9 cellular contexts compared by ENCODE assay signal in the genomic region with DNA sequence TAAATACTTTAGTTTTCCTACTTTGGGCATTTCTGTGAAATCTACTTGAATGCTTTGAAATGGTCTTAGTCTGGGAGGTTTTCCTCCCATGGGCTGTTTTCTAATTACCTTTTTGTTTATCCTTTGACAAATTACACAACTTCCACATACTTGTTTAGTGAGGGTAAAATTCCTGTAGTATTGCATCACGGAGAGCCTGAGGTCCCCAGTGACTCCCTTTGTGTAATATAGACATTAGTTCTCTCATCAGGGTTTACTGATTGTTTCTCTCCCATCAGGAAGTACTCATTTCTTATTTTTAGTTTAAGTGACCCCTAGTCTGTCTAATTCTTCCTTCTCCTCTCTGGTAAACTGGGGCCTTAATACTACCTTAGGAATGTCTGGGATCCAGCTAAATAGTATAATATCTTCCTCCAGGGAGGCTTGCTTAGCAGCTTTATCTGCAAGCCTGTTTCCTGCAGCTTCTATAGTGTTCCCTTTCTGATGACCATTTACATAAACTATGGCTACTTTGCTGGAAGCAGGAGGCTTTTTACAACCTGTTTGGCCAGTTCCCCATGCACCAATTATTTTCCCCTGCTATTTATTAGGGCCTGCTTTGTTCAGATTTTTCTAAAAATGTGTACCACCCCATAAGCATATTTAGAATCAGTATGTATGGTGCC.
DNase-seq lines count a peak whose midpoint lies in the region; ATAC-seq and TF ChIP-seq lines count a peak whose summit lies in the region.
"Had no signal": no experiment of that assay in that cellular context is flagged by ENCODE, and none has a peak within 500 bp of the region (broad histone marks: within the 10 kb centered on the region; RNA-seq: fewer than 3 reads in every experiment).

No MANE protein-coding gene starts in this region.

- POLR2A ChIA-PET in A673 (lab: Charles Lee; ENCODE audit: low non-redundant PET), result no interaction called here

- H3K27me3 ChIP-seq in A673 (replicated peaks; ENCODE audit: insufficient read depth, low read depth, low read length, poor library complexity), result no peaks in the 10 kb centered on the region
- H3K27me3 ChIP-seq in breast epithelium, result no peaks in the 10 kb centered on the region
- H3K27me3 ChIP-seq in lower lobe of right lung (ENCODE audit: low read depth), result no peaks in the 10 kb centered on the region

- H3K4me3 ChIP-seq in A673 (ENCODE audit: low read depth, low read length, poor library complexity, severe bottlenecking), result no peak overlapping the region
- H3K4me3 ChIP-seq in HFF-Myc (replicated peaks; ENCODE audit: low read depth, low read length), result no peak overlapping the region
- H3K4me3 ChIP-seq in breast epithelium, result no peak overlapping the region
- H3K4me3 ChIP-seq in lower lobe of right lung, result no peak overlapping the region

- intact Hi-C loops in A673 (cut with micrococcal nuclease; ENCODE audit: unreplicated experiment), result no loop called here
- intact Hi-C loops in breast epithelium (cut with DNase I; ENCODE audit: low total_unique reads), result no loop called here
- intact Hi-C loops in lower lobe of right lung (cut with DNase I), result no loop called here

- H3K27ac ChIP-seq in A673 (ENCODE audit: low read depth, low read length, poor library complexity, severe bottlenecking) (no peak overlapping the region), breast epithelium (peak overlapping the region; percentile 65 to 80), lower lobe of right lung (peak overlapping the region; percentile 65)
- H3K27ac ChIP-seq: KMS-11 had no signal

- TF ChIP-seq CTCF in A673 (conservative IDR thresholded peaks at IDR 0.05; ENCODE audit: low read depth, low read length) (no peak), HFF-Myc (IDR thresholded peaks at IDR 0.05; ENCODE audit: low read depth, low read length, missing control alignments) (no peak), breast epithelium (IDR thresholded peaks at IDR 0.05) (no peak), lower lobe of right lung (IDR thresholded peaks at IDR 0.05) (no peak)

- CTCF ChIA-PET in A673 (lab: Charles Lee), result no interaction called here

- no peak for TF ChIP-seq POLR2A in breast epithelium (IDR thresholded peaks at IDR 0.05)

- ATAC-seq in lower lobe of right lung, result peak; percentile 49 to 78

- no peaks in the 10 kb centered on the region for H3K9me3 ChIP-seq in A673 (ENCODE audit: low read depth, low read length, poor library complexity, severe bottlenecking)
- no peaks in the 10 kb centered on the region for H3K9me3 ChIP-seq in breast epithelium
- H3K9me3 ChIP-seq in lower lobe of right lung, result no peaks in the 10 kb centered on the region

- H3K4me1 ChIP-seq in A673 (ENCODE audit: insufficient read depth, low read length, poor library complexity, severe bottlenecking) (no peaks in the 10 kb centered on the region), breast epithelium (peaks cover 0 to 5% of the 10 kb centered on the region in 2 donors), lower lobe of right lung (peaks cover 45% of the 10 kb centered on the region)

- BruUV-seq in A673 (replicated peaks; lab: Mats Ljungman, UMichigan), result no TSS peak

- H3K36me3 ChIP-seq in A673 (ENCODE audit: insufficient read depth, low read length, poor library complexity, severe bottlenecking) (no peaks in the 10 kb centered on the region), breast epithelium (no peaks in the 10 kb centered on the region), lower lobe of right lung (no peaks in the 10 kb centered on the region)

- DNase-seq in A673 (ENCODE audit: low spot score) (peak; percentile 7), HFF-Myc (ENCODE audit: extremely low read depth, low read depth) (peak; percentile 35), breast epithelium (ENCODE audit: low spot score in 2 of 2) (no peak), lower lobe of right lung (no peak), NCI-H1436 (lab: John Stamatoyannopoulos, UW) (no peak), NCI-H446 (lab: John Stamatoyannopoulos, UW) (no peak), mesenteric fat pad (ENCODE audit: low spot score) (no peak)
- DNase-seq in activated naive CD4-positive, alpha-beta T cell (lab: John Stamatoyannopoulos, UW), result no peak

Comparison
In these comparisons a context has a peak if more than half of its experiments do, and no peak if none do; other contexts are left out.
1. DNase-seq: peak in A673 (single experiment) and HFF-Myc (single experiment); none in breast epithelium (0 of 2), lower lobe of right lung (single experiment), NCI-H1436 (single experiment), NCI-H446 (0 of 2), mesenteric fat pad (single experiment) and activated naive CD4-positive, alpha-beta T cell (0 of 4).